Comparison of ENCODE assay signal across 9 cellular contexts in genomic region chr7:112869111-112869774, GRCh38.
DNase-seq lines count a peak whose midpoint lies in the region; ATAC-seq and TF ChIP-seq lines count a peak whose summit lies in the region.
"Had no signal": no experiment of that assay in that cellular context is flagged by ENCODE, and none has a peak within 500 bp of the region (broad histone marks: within the 10 kb centered on the region; RNA-seq: fewer than 3 reads in every experiment).

No MANE protein-coding gene starts in this region.

- H3K27ac Mint-ChIP-seq in naive B cell = peak overlapping the region in 1 of 6 donors; percentile 49

- no peaks in the 10 kb centered on the region for H3K36me3 ChIP-seq in A673 (ENCODE audit: insufficient read depth, low read length, poor library complexity, severe bottlenecking)
- H3K36me3 ChIP-seq in aorta (ENCODE audit: control insufficient read depth in 1 of 2, insufficient read depth in 2 of 2, low read length in 1 of 2) = peaks cover 0 to 4% of the 10 kb centered on the region in 2 donors

- H3K9me3 Mint-ChIP-seq in naive B cell = peaks cover 0 to 2% (median 0%) of the 10 kb centered on the region in 7 donors

- peak; percentile 97 for TF ChIP-seq CTCF in A673 (conservative IDR thresholded peaks at IDR 0.05; ENCODE audit: low read depth, low read length)

- CTCF ChIA-PET in A673 (lab: Charles Lee) = interaction anchor here (0.6 to 0.7 kb wide), 3 partner anchors 10 to 71 kb away, joined by 3 to 4 read pairs (median 3); a partner anchor contains a TSS

- 73 to 75% methylated on average over 15 of the region's 15 CpGs for WGBS in aorta, 2 donors

- DNase-seq in A673 (ENCODE audit: low spot score) = peak; percentile 75
- peak; percentile 33 to 52 for DNase-seq in Kasumi-1 (lab: John Stamatoyannopoulos, UW)
- peak; percentile 26 to 46 for DNase-seq in dermis microvascular lymphatic vessel endothelial cell (ENCODE audit: low read depth in 2 of 2)
- DNase-seq in naive B cell = peak; percentile 33
- no peak for DNase-seq in aorta
- no peak for DNase-seq in mesenteric fat pad (ENCODE audit: low spot score)
- DNase-seq: left cardiac atrium had no signal

- H3K4me1 Mint-ChIP-seq in naive B cell = peaks cover 42 to 68% (median 65%) of the 10 kb centered on the region in 3 donors

- intact Hi-C loops in A673 (cut with micrococcal nuclease; ENCODE audit: unreplicated experiment) (loop anchor here (1.0 kb wide), 1 partner anchor 319 kb away; no protein-coding TSS in a partner anchor), aorta (cut with DNase I) (no loop called here)

- H3K4me1 ChIP-seq in A673 (ENCODE audit: insufficient read depth, low read length, poor library complexity, severe bottlenecking) (no peaks in the 10 kb centered on the region), aorta (ENCODE audit: control insufficient read depth in 1 of 2, insufficient read depth in 2 of 2, low read length in 2 of 2) (peaks cover 0 to 2% of the 10 kb centered on the region in 2 donors)

- H3K4me3 ChIP-seq in A673 (ENCODE audit: low read depth, low read length, poor library complexity, severe bottlenecking) (no peak overlapping the region), aorta (ENCODE audit: low read length in 2 of 2) (no peak overlapping the region)

- H3K36me3 Mint-ChIP-seq in naive B cell = peaks cover 8 to 13% of the 10 kb centered on the region in 2 donors

- BruUV-seq in A673 (replicated peaks; lab: Mats Ljungman, UMichigan) = no TSS peak

- no peaks in the 10 kb centered on the region for H3K27me3 ChIP-seq in A673 (replicated peaks; ENCODE audit: insufficient read depth, low read depth, low read length, poor library complexity)
- H3K27me3 ChIP-seq in aorta (ENCODE audit: control insufficient read depth in 1 of 2, insufficient read depth in 2 of 2, low read length in 1 of 2) = no peaks in the 10 kb centered on the region

- ATAC-seq in GM18517 (IDR thresholded peaks at IDR 0.05; ENCODE audit: unreplicated experiment) (peak; percentile 46), naive B cell (ENCODE audit: low read depth in 2 of 2) (peak in 1 of 2 donors; percentile 51), aorta (ENCODE audit: low FRiP score) (peak; percentile 38)
- ATAC-seq in activated CD4-positive, CD25-positive, alpha-beta regulatory T cell treated with anti-CD3 and anti-CD28 coated beads, Interleukin-2, amount 50 U/mL, for 24 hours = peak; percentile 53 to 59

- no peak overlapping the region for H3K4me3 Mint-ChIP-seq in naive B cell

- H3K9me3 ChIP-seq in A673 (ENCODE audit: low read depth, low read length, poor library complexity, severe bottlenecking) (no peaks in the 10 kb centered on the region), aorta (ENCODE audit: control insufficient read depth, low read length) (no peaks in the 10 kb centered on the region)

- POLR2A ChIA-PET in A673 (lab: Charles Lee; ENCODE audit: low non-redundant PET) = no interaction called here

- no peak overlapping the region for H3K27ac ChIP-seq in A673 (ENCODE audit: low read depth, low read length, poor library complexity, severe bottlenecking)
- no peak overlapping the region for H3K27ac ChIP-seq in aorta (ENCODE audit: low read depth in 1 of 2, low read length in 2 of 2)

- no peaks in the 10 kb centered on the region for H3K27me3 Mint-ChIP-seq in naive B cell

Comparison
In these comparisons a context has a peak if more than half of its experiments do, and no peak if none do; other contexts are left out.
1. DNase-seq: peak in A673 (single experiment), Kasumi-1 (2 of 2), dermis microvascular lymphatic vessel endothelial cell (2 of 2) and naive B cell (single experiment); none in aorta (0 of 2) and mesenteric fat pad (single experiment).